Comparison of ENCODE assay signal across 19 cellular contexts in genomic region chr1:247421074-247421473, GRCh38. TPM values are rescaled to one million over a fixed set of nuclear protein-coding genes. Genes with fewer than 3 reads are reported as not detected.
A peak's percentile ranks its signal among the peaks of the same experiment; 100 is the strongest.
DNase-seq lines count a peak whose midpoint lies in the region; ATAC-seq, FAIRE-seq and TF ChIP-seq lines count a peak whose summit lies in the region.
"Had no signal": no experiment of that assay in that cellular context is flagged by ENCODE, and none has a peak within 500 bp of the region (broad histone marks: within the 10 kb centered on the region; RNA-seq: fewer than 3 reads in every experiment).

No MANE protein-coding gene starts in this region.

- no peaks in the 10 kb centered on the region for H3K36me3 ChIP-seq in kidney (ENCODE audit: control insufficient read depth in 1 of 2, insufficient read depth in 2 of 2, low read length in 2 of 2)
- H3K36me3 ChIP-seq in thoracic aorta: no peaks in the 10 kb centered on the region

- H3K9me3 ChIP-seq in kidney (ENCODE audit: control insufficient read depth in 1 of 2, low read length in 2 of 2): no peaks in the 10 kb centered on the region
- no peaks in the 10 kb centered on the region for H3K9me3 ChIP-seq in thoracic aorta

- intact Hi-C loops in activated naive CD4-positive, alpha-beta T cell treated with anti-CD3 and anti-CD28 coated beads for 36 hours (cut with micrococcal nuclease): no loop called here
- intact Hi-C loops in kidney (cut with DNase I): no loop called here

- no peak overlapping the region for H3K27ac Mint-ChIP-seq in activated naive CD4-positive, alpha-beta T cell treated with anti-CD3 and anti-CD28 coated beads for 36 hours
- peak overlapping the region; percentile 19 for H3K27ac Mint-ChIP-seq in activated T-cell treated with anti-CD3 and anti-CD28 coated beads, Interleukin-2, amount 50 U/mL, for 24 hours
- H3K27ac Mint-ChIP-seq: type B pancreatic cell had no signal

- peaks cover 46% of the 10 kb centered on the region for H3K4me1 Mint-ChIP-seq in activated naive CD4-positive, alpha-beta T cell treated with anti-CD3 and anti-CD28 coated beads for 36 hours (ENCODE audit: low read depth)
- peaks cover 48% of the 10 kb centered on the region for H3K4me1 Mint-ChIP-seq in activated T-cell treated with anti-CD3 and anti-CD28 coated beads, Interleukin-2, amount 50 U/mL, for 24 hours (ENCODE audit: low read depth)

- FAIRE-seq in kidney (lab: Jason Lieb, UNC): no peak
- FAIRE-seq: keratinocyte had no signal

- H3K4me1 ChIP-seq in kidney (ENCODE audit: control insufficient read depth in 1 of 2, insufficient read depth in 1 of 2, low read depth in 1 of 2, low read length in 2 of 2) (no peaks in the 10 kb centered on the region), thoracic aorta (ENCODE audit: control insufficient read depth in 1 of 2, low read depth in 2 of 2) (no peaks in the 10 kb centered on the region)

- H3K27ac ChIP-seq in kidney (ENCODE audit: low read depth in 2 of 2, low read length in 2 of 2) (no peak overlapping the region), thoracic aorta (no peak overlapping the region)
- H3K27ac ChIP-seq: PC-9 had no signal

- ATAC-seq in thoracic aorta (ENCODE audit: insufficient number of reproducible peaks, low FRiP score, low read depth): no peak
- no peak for ATAC-seq in GM21619 (IDR thresholded peaks at IDR 0.05; ENCODE audit: unreplicated experiment)

- no peak overlapping the region for H3K9ac ChIP-seq in kidney (ENCODE audit: low read length in 2 of 2)

- peak; percentile 57 for DNase-seq in activated naive CD4-positive, alpha-beta T cell treated with anti-CD3 and anti-CD28 coated beads for 36 hours
- DNase-seq in activated naive CD4-positive, alpha-beta T cell (lab: John Stamatoyannopoulos, UW): no peak
- DNase-seq in activated T-cell treated with anti-CD3 and anti-CD28 coated beads, Interleukin-2, amount 50 U/mL, for 24 hours: peak; percentile 57
- DNase-seq in kidney: peak; percentile 12
- no peak for DNase-seq in thoracic aorta (ENCODE audit: low spot score)
- DNase-seq in NCI-H187 treated with DMSO at 0.1 percent for 48 hours (lab: John Stamatoyannopoulos, UW): no peak
- DNase-seq in NCI-H1417 (lab: John Stamatoyannopoulos, UW): no peak
- DNase-seq: activated CD4-positive, CD25-positive, alpha-beta regulatory T cell; AML-193; DND-41; glutamatergic neuron; NCI-H446 treated with DMSO at 0.1 percent for 48 hours; PC-9; SW 1271 had no signal

- H3K4me3 ChIP-seq in kidney (ENCODE audit: low read length in 2 of 2): no peak overlapping the region
- peak overlapping the region; percentile 8 for H3K4me3 ChIP-seq in thoracic aorta
- H3K4me3 ChIP-seq: PC-9 had no signal

- CTCF ChIA-PET in activated naive CD4-positive, alpha-beta T cell treated with anti-CD3 and anti-CD28 coated beads for 36 hours (lab: Charles Lee): interaction anchor here (0.6 to 2.2 kb wide), 3 partner anchors 31 to 468 kb away, joined by 4 to 9 read pairs (median 4); no protein-coding TSS in a partner anchor

- peaks cover 29% of the 10 kb centered on the region for H3K36me3 Mint-ChIP-seq in activated naive CD4-positive, alpha-beta T cell treated with anti-CD3 and anti-CD28 coated beads for 36 hours (ENCODE audit: low read depth)
- H3K36me3 Mint-ChIP-seq in activated T-cell treated with anti-CD3 and anti-CD28 coated beads, Interleukin-2, amount 50 U/mL, for 24 hours (ENCODE audit: low read depth): peaks cover 42% of the 10 kb centered on the region
- H3K36me3 Mint-ChIP-seq: type B pancreatic cell had no signal

- H3K27me3 Mint-ChIP-seq in activated naive CD4-positive, alpha-beta T cell treated with anti-CD3 and anti-CD28 coated beads for 36 hours (ENCODE audit: low read depth): no peaks in the 10 kb centered on the region
- H3K27me3 Mint-ChIP-seq in activated T-cell treated with anti-CD3 and anti-CD28 coated beads, Interleukin-2, amount 50 U/mL, for 24 hours: no peaks in the 10 kb centered on the region

- no peaks in the 10 kb centered on the region for H3K27me3 ChIP-seq in thoracic aorta (replicated peaks; ENCODE audit: insufficient read depth)

- no peaks in the 10 kb centered on the region for H3K9me3 Mint-ChIP-seq in activated naive CD4-positive, alpha-beta T cell treated with anti-CD3 and anti-CD28 coated beads for 36 hours
- H3K9me3 Mint-ChIP-seq in activated T-cell treated with anti-CD3 and anti-CD28 coated beads, Interleukin-2, amount 50 U/mL, for 24 hours: no peaks in the 10 kb centered on the region
- H3K9me3 Mint-ChIP-seq: type B pancreatic cell had no signal

- no peak overlapping the region for H3K4me3 Mint-ChIP-seq in activated naive CD4-positive, alpha-beta T cell treated with anti-CD3 and anti-CD28 coated beads for 36 hours
- peak overlapping the region; percentile 3 for H3K4me3 Mint-ChIP-seq in activated T-cell treated with anti-CD3 and anti-CD28 coated beads, Interleukin-2, amount 50 U/mL, for 24 hours
- H3K4me3 Mint-ChIP-seq: type B pancreatic cell had no signal

- TF ChIP-seq CTCF in kidney (IDR thresholded peaks at IDR 0.05; ENCODE audit: borderline replicate concordance, extremely low read depth, insufficient read depth): no peak
- TF ChIP-seq CTCF in thoracic aorta (IDR thresholded peaks at IDR 0.05): no peak

RNA-seq across cellular contexts. Expression of gene NLRP3, which starts 5.1 kb away (rescaled TPM):
- total RNA-seq in activated naive CD4-positive, alpha-beta T cell treated with anti-CD3 and anti-CD28 coated beads for 36 hours: under 1 TPM in 1 of 2 experiments, not detected in 1; 0.20 TPM
- total RNA-seq in kidney: 4.0 TPM
- not detected for polyA plus RNA-seq in kidney (ENCODE audit: insufficient read depth, low read depth, low replicate concordance)
- 1 to 10 TPM; 5.1 to 8.9 TPM for total RNA-seq in thoracic aorta
- total RNA-seq: PC-9 had no signal

RNA-seq across cellular contexts. Expression of gene OR2B11, which starts 36.8 kb away (rescaled TPM):
- not detected for total RNA-seq in activated naive CD4-positive, alpha-beta T cell treated with anti-CD3 and anti-CD28 coated beads for 36 hours
- total RNA-seq in kidney (not detected), thoracic aorta (not detected)
- not detected for polyA plus RNA-seq in kidney (ENCODE audit: insufficient read depth, low read depth, low replicate concordance)
- total RNA-seq: cerebellum, mucosa of gallbladder, PC-9 had no signal
- polyA plus RNA-seq: keratinocyte had no signal

Comparison
In these comparisons a context has a peak if more than half of its experiments do, and no peak if none do; other contexts are left out.
1. DNase-seq: peak in activated naive CD4-positive, alpha-beta T cell treated with anti-CD3 and anti-CD28 coated beads for 36 hours (single experiment), activated T-cell treated with anti-CD3 and anti-CD28 coated beads, Interleukin-2, amount 50 U/mL, for 24 hours (single experiment) and kidney (single experiment); none in activated naive CD4-positive, alpha-beta T cell (0 of 4), thoracic aorta (single experiment), NCI-H187 treated with DMSO at 0.1 percent for 48 hours (single experiment) and NCI-H1417 (0 of 3).